2 cellular contexts compared by ENCODE assay signal in genomic region chr18:35501369-35501768, GRCh38.
TF ChIP-seq lines count a peak whose summit lies in the region.

No MANE protein-coding gene starts in this region.

TF ChIP-seq in GM23338, 12 proteins besides CTCF, POLR2A, EP300 and RAD21:
- TF ChIP-seq POLR2AphosphoS5 (IDR thresholded peaks at IDR 0.05; ENCODE audit: low read depth) (no peak), CREB1 (CRISPR knock-in tag; IDR thresholded peaks at IDR 0.05; ENCODE audit: low read depth) (no peak), NANOG (IDR thresholded peaks at IDR 0.05; ENCODE audit: borderline replicate concordance) (no peak), EZH2 (IDR thresholded peaks at IDR 0.05; ENCODE audit: low read depth, unreplicated experiment) (no peak), ETS1 (IDR thresholded peaks at IDR 0.05) (no peak), ZNF462 (CRISPR knock-in tag; IDR thresholded peaks at IDR 0.05) (no peak), ZNF114 (CRISPR knock-in tag; IDR thresholded peaks at IDR 0.05) (no peak), EZH2phosphoT487 (IDR thresholded peaks at IDR 0.05; ENCODE audit: unreplicated experiment) (no peak), ZNF331 (CRISPR knock-in tag; IDR thresholded peaks at IDR 0.05; ENCODE audit: low read depth) (no peak), REST (IDR thresholded peaks at IDR 0.05; ENCODE audit: unreplicated experiment) (no peak), JUNB (IDR thresholded peaks at IDR 0.05; ENCODE audit: unreplicated experiment) (no peak), STAT1 (IDR thresholded peaks at IDR 0.05; ENCODE audit: unreplicated experiment) (no peak)
TF ChIP-seq in GM23338: peak in this region for 0.

TF ChIP-seq in SK-N-SH, 30 proteins besides CTCF, POLR2A, EP300 and RAD21:
- TF ChIP-seq IRF3 (IDR thresholded peaks at IDR 0.05; ENCODE audit: low read depth, low read length) (no peak), PBX3 (IDR thresholded peaks at IDR 0.05) (no peak), YY1 (IDR thresholded peaks at IDR 0.05; ENCODE audit: low read depth) (no peak)
